In the genomic region with DNA sequence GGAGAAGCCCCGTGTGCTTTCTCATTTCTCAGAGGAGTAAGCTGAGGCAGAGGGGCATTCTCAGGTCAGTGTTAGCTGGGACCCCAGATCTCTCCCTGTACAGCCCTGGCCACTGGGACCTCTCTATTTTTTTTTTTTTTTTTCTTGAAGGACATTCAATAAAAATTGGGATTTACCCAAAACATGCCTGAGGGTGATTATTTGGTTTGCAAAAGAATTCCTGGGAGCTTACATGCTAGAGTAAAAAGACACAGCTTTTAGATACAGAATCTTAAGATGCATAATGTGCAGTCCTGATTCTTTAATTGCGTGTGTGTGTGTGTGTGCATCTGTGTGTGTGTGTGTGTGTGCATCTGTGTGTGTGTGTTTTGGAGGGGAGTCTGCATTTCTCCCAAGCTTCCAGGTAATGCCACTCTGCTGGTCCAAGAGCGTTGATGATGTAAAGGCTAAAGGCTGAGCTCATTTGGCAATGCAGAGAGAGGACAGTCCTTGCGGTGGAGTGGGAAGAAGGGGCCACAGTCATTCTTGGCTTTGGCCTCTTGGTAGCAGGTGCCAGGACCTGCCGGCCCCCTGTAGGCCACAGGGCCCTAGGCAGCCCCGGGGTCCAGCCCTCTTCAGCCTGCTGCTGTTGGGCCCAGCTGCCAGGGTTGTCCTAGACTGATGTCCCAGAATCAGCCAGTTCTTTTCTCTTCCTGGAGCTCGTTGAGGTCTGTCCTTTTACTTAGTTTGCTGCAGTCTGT, we compare ENCODE assay signal across 16 cellular contexts. TPM values are rescaled to one million over a fixed set of nuclear protein-coding genes. Genes with fewer than 3 reads are reported as not detected.
DNase-seq lines count a peak whose midpoint lies in the region; ATAC-seq and TF ChIP-seq lines count a peak whose summit lies in the region.
"Had no signal": no experiment of that assay in that cellular context is flagged by ENCODE, and none has a peak within 500 bp of the region (broad histone marks: within the 10 kb centered on the region; RNA-seq: fewer than 3 reads in every experiment).

No MANE protein-coding gene starts in this region.

- no peak overlapping the region for H3K4me3 Mint-ChIP-seq in CD14-positive monocyte
- no peak overlapping the region for H3K4me3 Mint-ChIP-seq in activated naive CD4-positive, alpha-beta T cell treated with anti-CD3 and anti-CD28 coated beads for 36 hours
- H3K4me3 Mint-ChIP-seq: immature natural killer cell, nephron progenitor cell had no signal

- CTCF ChIA-PET in Panc1 (lab: Charles Lee): interaction anchor here (0.5 kb wide), 1 partner anchor 43 kb away, joined by 8 read pairs; no protein-coding TSS in a partner anchor
- CTCF ChIA-PET in activated naive CD4-positive, alpha-beta T cell treated with anti-CD3 and anti-CD28 coated beads for 36 hours (lab: Charles Lee): interaction anchor here (0.7 to 2.1 kb wide), 6 partner anchors 17 to 364 kb away, joined by 3 to 16 read pairs (median 4); no protein-coding TSS in a partner anchor

- BruUV-seq in Panc1 (replicated peaks; lab: Mats Ljungman, UMichigan): no TSS peak

- TF ChIP-seq CTCF in CD14-positive monocyte (IDR thresholded peaks at IDR 0.05) (no peak), Panc1 (IDR thresholded peaks at IDR 0.05) (no peak), gastrocnemius medialis (IDR thresholded peaks at IDR 0.05 in 4 of 5, conservative IDR thresholded peaks at IDR 0.05 in 1 of 5) (no peak), foreskin fibroblast (IDR thresholded peaks at IDR 0.05; ENCODE audit: low read depth, low read length) (no peak)

- in situ Hi-C loops in Panc1 (cut with HindIII; ENCODE audit: low pct_unique_long_range_greater_than_20kb, low sequenced_read_pairs): no loop called here
- in situ Hi-C loops in gastrocnemius medialis (cut with MboI; ENCODE audit: low sequenced_read_pairs in 4 of 4): loop anchor here in 3 of 4 donors (5.0 to 10.0 kb wide), 2 partner anchors 333 to 335 kb away; no protein-coding TSS in a partner anchor

- H3K27ac Mint-ChIP-seq in CD14-positive monocyte: peak overlapping the region in 5 of 7 donors; percentile 31 to 81 (median 75)
- no peak overlapping the region for H3K27ac Mint-ChIP-seq in activated naive CD4-positive, alpha-beta T cell treated with anti-CD3 and anti-CD28 coated beads for 36 hours
- H3K27ac Mint-ChIP-seq: immature natural killer cell, nephron progenitor cell had no signal

- peaks cover 0 to 2% (median 0%) of the 10 kb centered on the region in 3 donors for H3K27me3 Mint-ChIP-seq in CD14-positive monocyte (ENCODE audit: low read depth in 3 of 3)
- H3K27me3 Mint-ChIP-seq in activated naive CD4-positive, alpha-beta T cell treated with anti-CD3 and anti-CD28 coated beads for 36 hours (ENCODE audit: low read depth): no peaks in the 10 kb centered on the region

- DNase-seq in CD14-positive monocyte (ENCODE audit: low spot score): no peak
- no peak for DNase-seq in Panc1 (ENCODE audit: low read depth, low spot score)
- DNase-seq in foreskin melanocyte: peak; percentile 60
- no peak for DNase-seq in gastrocnemius medialis
- no peak for DNase-seq in mucosa of gallbladder (ENCODE audit: low spot score)
- no peak for DNase-seq in activated naive CD4-positive, alpha-beta T cell treated with anti-CD3 and anti-CD28 coated beads for 36 hours
- DNase-seq in foreskin fibroblast: no peak
- DNase-seq in NCI-H146 treated with DMSO at 0.1 percent for 48 hours (lab: John Stamatoyannopoulos, UW; ENCODE audit: unreplicated experiment): no peak
- DNase-seq: activated CD4-positive, alpha-beta T cell treated with anti-CD3 and anti-CD28 coated beads for 4 hours; GF-D8; immature natural killer cell; stimulated activated CD4-positive, alpha-beta T cell treated with anti-CD3 and anti-CD28 coated beads, Interleukin-15, amount 100 ng/mL, for 24 hours; stimulated activated CD8-positive, alpha-beta memory T cell treated with anti-CD3 and anti-CD28 coated beads, Interleukin-4, amount 100 ng/mL, for 48 hours; SW 1271 had no signal

- H3K36me3 ChIP-seq in Panc1 (ENCODE audit: control insufficient read depth, insufficient read depth, low read length) (no peaks in the 10 kb centered on the region), gastrocnemius medialis (peaks cover 0 to 11% of the 10 kb centered on the region in 2 donors)
- H3K36me3 ChIP-seq: cardiac muscle cell had no signal

- H3K36me3 Mint-ChIP-seq in CD14-positive monocyte: peaks cover 64 to 93% of the 10 kb centered on the region in 2 donors
- peaks cover 19% of the 10 kb centered on the region for H3K36me3 Mint-ChIP-seq in activated naive CD4-positive, alpha-beta T cell treated with anti-CD3 and anti-CD28 coated beads for 36 hours (ENCODE audit: low read depth)

- H3K4me1 Mint-ChIP-seq in CD14-positive monocyte: peaks cover 30% of the 10 kb centered on the region
- H3K4me1 Mint-ChIP-seq in activated naive CD4-positive, alpha-beta T cell treated with anti-CD3 and anti-CD28 coated beads for 36 hours (ENCODE audit: low read depth): peaks cover 26% of the 10 kb centered on the region

- POLR2A ChIA-PET in Panc1 (lab: Charles Lee): interaction anchor here (0.6 kb wide), 2 partner anchors 132 to 1027 kb away, joined by 3 to 4 read pairs; no protein-coding TSS in a partner anchor

- H3K27me3 ChIP-seq in Panc1 (ENCODE audit: control insufficient read depth, insufficient read depth, low read length) (no peaks in the 10 kb centered on the region), gastrocnemius medialis (no peaks in the 10 kb centered on the region)
- H3K27me3 ChIP-seq: cardiac muscle cell had no signal

- TF ChIP-seq POLR2A in gastrocnemius medialis (IDR thresholded peaks at IDR 0.05): no peak

- peaks cover 28% of the 10 kb centered on the region for H3K4me1 ChIP-seq in Panc1 (ENCODE audit: control insufficient read depth, insufficient read depth, low read length)
- H3K4me1 ChIP-seq in gastrocnemius medialis: peaks cover 42 to 46% of the 10 kb centered on the region in 2 donors

- no peak for ATAC-seq in Panc1
- no peak for ATAC-seq in gastrocnemius medialis

- H3K9me3 Mint-ChIP-seq in CD14-positive monocyte: no peaks in the 10 kb centered on the region
- no peaks in the 10 kb centered on the region for H3K9me3 Mint-ChIP-seq in activated naive CD4-positive, alpha-beta T cell treated with anti-CD3 and anti-CD28 coated beads for 36 hours
- H3K9me3 Mint-ChIP-seq: immature natural killer cell, nephron progenitor cell had no signal

- intact Hi-C loops in CD14-positive monocyte (cut with micrococcal nuclease) (no loop called here), Panc1 (cut with micrococcal nuclease; ENCODE audit: unreplicated experiment) (no loop called here), gastrocnemius medialis (cut with DNase I; ENCODE audit: low total_unique reads) (loop anchor here (2.0 kb wide), 2 partner anchors 25 to 69 kb away; no protein-coding TSS in a partner anchor)
- intact Hi-C loops in activated naive CD4-positive, alpha-beta T cell treated with anti-CD3 and anti-CD28 coated beads for 36 hours (cut with micrococcal nuclease): no loop called here

- H3K9me3 ChIP-seq in Panc1 (ENCODE audit: control insufficient read depth, insufficient read depth, low read depth, low read length): no peaks in the 10 kb centered on the region
- H3K9me3 ChIP-seq in gastrocnemius medialis: no peaks in the 10 kb centered on the region

- H3K4me3 ChIP-seq in Panc1 (ENCODE audit: low read depth in 2 of 2, low read length in 2 of 2) (no peak overlapping the region), gastrocnemius medialis (no peak overlapping the region), foreskin fibroblast (ENCODE audit: low read depth in 1 of 2, low read length in 2 of 2) (no peak overlapping the region)
- H3K4me3 ChIP-seq: cardiac muscle cell had no signal

- peak overlapping the region; percentile 26; the same call in 1 of the 2 replicates for H3K27ac ChIP-seq in Panc1 (ENCODE audit: low read length)
- peak overlapping the region in 3 of 4 donors; percentile 27 to 65 (median 61) for H3K27ac ChIP-seq in gastrocnemius medialis
- H3K27ac ChIP-seq: cardiac muscle cell had no signal

RNA-seq across cellular contexts. Expression of gene TTC7A, which starts 48.6 kb away (rescaled TPM):
- 10 to 100 TPM; 43.2 to 52.5 TPM for polyA plus RNA-seq in CD14-positive monocyte
- 11.9 TPM for total RNA-seq in Panc1 (2021; ENCODE audit: unreplicated experiment)
- polyA plus RNA-seq in Panc1 (2012; ENCODE audit: insufficient read length): 12.5 TPM
- 1 to 10 TPM; 3.7 to 7.3 (median 6.0) TPM for total RNA-seq in gastrocnemius medialis
- total RNA-seq in mucosa of gallbladder: 29.3 TPM
- total RNA-seq in activated naive CD4-positive, alpha-beta T cell treated with anti-CD3 and anti-CD28 coated beads for 36 hours: 10 to 100 TPM; 53.1 to 56.7 TPM
